In the genomic region with DNA sequence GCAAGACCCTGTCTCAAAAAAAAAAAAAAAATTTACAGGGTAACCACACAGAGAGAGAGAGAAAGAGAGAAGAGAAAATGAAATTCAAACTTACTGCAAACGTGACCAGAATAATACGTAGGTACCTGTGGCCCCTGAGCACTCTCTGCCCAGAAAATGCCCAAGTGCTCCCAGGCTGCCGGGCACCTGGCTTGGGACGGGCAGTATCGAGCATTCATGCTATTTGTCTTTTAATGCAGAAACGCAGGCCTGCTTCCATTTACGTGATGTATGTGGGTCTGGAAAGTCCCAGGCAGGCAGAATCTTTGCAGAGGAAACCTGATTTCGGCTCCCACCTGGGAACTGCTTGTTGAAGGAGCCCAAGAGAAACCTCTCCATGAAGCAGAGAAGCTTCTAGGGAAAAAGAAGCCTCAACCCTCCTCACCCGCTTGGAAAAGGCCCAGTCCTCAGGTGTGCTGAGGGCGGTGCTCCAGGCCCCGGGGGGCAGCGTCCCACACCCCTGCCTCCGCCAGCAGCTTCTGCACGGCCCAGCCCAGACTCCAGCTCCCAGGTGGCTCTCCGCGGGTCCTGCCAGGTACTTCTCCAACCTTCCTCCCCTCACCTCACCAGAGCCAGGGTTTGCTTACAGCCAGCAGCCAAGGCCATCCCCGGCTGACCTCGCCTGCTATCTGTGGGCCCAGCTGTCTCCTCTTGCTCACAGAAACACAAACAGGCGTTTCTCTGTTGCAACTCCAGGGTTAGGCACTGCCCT, we compare ENCODE assay signal across 11 cellular contexts. TPM values are rescaled to one million over a fixed set of nuclear protein-coding genes. Genes with fewer than 3 reads are reported as not detected.
DNase-seq lines count a peak whose midpoint lies in the region; ATAC-seq, FAIRE-seq and TF ChIP-seq lines count a peak whose summit lies in the region.
"Had no signal": no experiment of that assay in that cellular context is flagged by ENCODE, and none has a peak within 500 bp of the region (broad histone marks: within the 10 kb centered on the region; RNA-seq: fewer than 3 reads in every experiment).

No MANE protein-coding gene starts in this region.

- DNase-seq in Karpas-422 (peak; percentile 33), adrenal gland (peak in 6 of 7 donors; percentile 76 to 89 (median 86)), HepG2 (ENCODE audit: low spot score) (peak; percentile 81), spleen (peak; percentile 85), Ammon's horn (ENCODE audit: low spot score) (no peak), GM12891 (ENCODE audit: insufficient read length, low spot score) (no peak)
- no peak for DNase-seq in stimulated activated CD8-positive, alpha-beta memory T cell treated with anti-CD3 and anti-CD28 coated beads, Interleukin-4, amount 100 ng/mL, for 48 hours
- DNase-seq: activated B cell treated with CpG ODN at 0.5 μM for 24 hours; activated CD8-positive, alpha-beta memory T cell treated with anti-CD3 and anti-CD28 coated beads, Interleukin-2, amount 50 U/mL, for 48 hours; activated naive CD8-positive, alpha-beta T cell treated with anti-CD3 and anti-CD28 coated beads for 36 hours; CD4-positive, alpha-beta T cell had no signal

- H3K4me3 ChIP-seq in Karpas-422 (ENCODE audit: low read length) (no peak overlapping the region), adrenal gland (no peak overlapping the region), HepG2 (replicated peaks in 1 of 3; ENCODE audit: insufficient read depth in 1 of 3, low read depth in 2 of 3, low read length in 3 of 3) (peak overlapping the region in 1 of 3 experiments; percentile 22; a peak in 1 of 6 replicates), spleen (peak overlapping the region in 5 of 8 donors; percentile 7 to 64 (median 26))

- H3K79me2 ChIP-seq in Karpas-422 (ENCODE audit: low read length), result no peaks in the 10 kb centered on the region
- H3K79me2 ChIP-seq in HepG2 (ENCODE audit: insufficient read depth, low read length), result peaks cover 37% of the 10 kb centered on the region

- TF ChIP-seq RAD21 in HepG2 (CRISPR knock-in tag; IDR thresholded peaks at IDR 0.05), result no peak; the same call in none of the 2 replicates

- H3K9ac ChIP-seq in Karpas-422 (ENCODE audit: low read length) (no peak overlapping the region), HepG2 (ENCODE audit: insufficient read depth, low read depth, low read length) (peak overlapping the region; percentile 29; the same call in 1 of the 2 replicates)

- FAIRE-seq in HepG2 (lab: Jason Lieb, UNC) (peak; percentile 85), GM12891 (lab: Jason Lieb, UNC) (no peak)

- TF ChIP-seq EP300 in HepG2 (IDR thresholded peaks at IDR 0.05; ENCODE audit: low read depth in 2 of 2, low read length in 2 of 2) (peak; percentile 51 to 65; a peak in 2 of 4 replicates), HepG2 (CRISPR knock-in tag; IDR thresholded peaks at IDR 0.05; ENCODE audit: borderline replicate concordance) (peak; percentile 50; the same call in 1 of the 2 replicates)

- TF ChIP-seq CTCF in adrenal gland (IDR thresholded peaks at IDR 0.05), result no peak
- peak; percentile 9; the same call in 1 of the 2 replicates for TF ChIP-seq CTCF in HepG2 (CRISPR knock-in tag; IDR thresholded peaks at IDR 0.05)
- no peak for TF ChIP-seq CTCF in spleen (IDR thresholded peaks at IDR 0.05 in 8 of 11, conservative IDR thresholded peaks at IDR 0.05 in 3 of 11)

- TF ChIP-seq POLR2A in adrenal gland (IDR thresholded peaks at IDR 0.05) (peak in 1 of 2 donors; percentile 17), HepG2 (IDR thresholded peaks at IDR 0.05; ENCODE audit: insufficient read depth in 1 of 2, low read depth in 2 of 2, low read length in 2 of 2) (no peak), spleen (IDR thresholded peaks at IDR 0.05) (no peak), GM12891 (IDR thresholded peaks at IDR 0.05; ENCODE audit: low read depth, low read length) (no peak)

- H3K9me3 ChIP-seq in Karpas-422 (ENCODE audit: low read length) (no peaks in the 10 kb centered on the region), adrenal gland (replicated peaks in 1 of 3) (no peaks in the 10 kb centered on the region), HepG2 (ENCODE audit: low read length) (no peaks in the 10 kb centered on the region), spleen (no peaks in the 10 kb centered on the region)

- 54 to 75% (median 62%) methylated on average over 9 to 19 of the region's 19 CpGs for WGBS in adrenal gland, 4 donors
- WGBS in HepG2 (ENCODE audit: low lambda C conversion rate), result 75% methylated on average over 10 of the region's 19 CpGs
- 67 to 82% (median 74%) methylated on average over 10 to 19 of the region's 19 CpGs for WGBS in spleen, 5 donors

- POLR2A ChIA-PET in HepG2 (lab: Yijun Ruan, JAX), result interaction anchor here (1.0 to 2.9 kb wide), 2 partner anchors 11 to 13 kb away, joined by 3 to 59 read pairs; partner anchors contain the start of gene RPH3AL

- H3K27ac ChIP-seq in Karpas-422 (ENCODE audit: low read length) (no peak overlapping the region), adrenal gland (peak overlapping the region in 4 of 5 donors; percentile 19 to 85 (median 58)), HepG2 (ENCODE audit: extremely low read length, insufficient read depth, low read length) (peak overlapping the region; percentile 52), spleen (peak overlapping the region; percentile 1 to 90 (median 83))

- peak; percentile 98 for ATAC-seq in HepG2

- H3K4me1 ChIP-seq in Karpas-422 (ENCODE audit: low read length) (peaks cover 11% of the 10 kb centered on the region), adrenal gland (replicated peaks in 1 of 2) (peaks cover 48 to 57% of the 10 kb centered on the region in 2 donors), HepG2 (ENCODE audit: insufficient read depth, low read length) (peaks cover 27% of the 10 kb centered on the region), spleen (peaks cover 1 to 67% (median 25%) of the 10 kb centered on the region in 6 donors)

- H2AFZ ChIP-seq in Karpas-422 (ENCODE audit: low read length) (no peak overlapping the region), HepG2 (ENCODE audit: low read length) (no peak overlapping the region)

- intact Hi-C loops in adrenal gland (cut with DNase I) (no loop called here), HepG2 (cut with micrococcal nuclease; ENCODE audit: unreplicated experiment) (loop anchor here (1.0 kb wide), 2 partner anchors 10 to 14 kb away; partner anchors contain the start of gene RPH3AL), spleen (cut with DNase I; ENCODE audit: low total_unique reads) (no loop called here)

- BruUV-seq in HepG2 (replicated peaks; lab: Mats Ljungman, UMichigan), result no TSS peak

- no peaks in the 10 kb centered on the region for H3K9me2 ChIP-seq in Karpas-422 (replicated peaks; ENCODE audit: insufficient read depth, low read length)

- H3K4me2 ChIP-seq in Karpas-422 (ENCODE audit: low read depth, low read length, poor library complexity, severe bottlenecking) (no peak overlapping the region), HepG2 (ENCODE audit: low read depth, low read length) (peak overlapping the region; percentile 46; the same call in 1 of the 2 replicates)

- H4K20me1 ChIP-seq in Karpas-422 (ENCODE audit: insufficient read depth, low read depth, low read length) (no peaks in the 10 kb centered on the region), HepG2 (ENCODE audit: insufficient read depth, low read length) (peaks cover 10% of the 10 kb centered on the region)

- H3K27me3 ChIP-seq in Karpas-422 (ENCODE audit: low read length) (no peaks in the 10 kb centered on the region), adrenal gland (no peaks in the 10 kb centered on the region), HepG2 (ENCODE audit: control insufficient read depth in 1 of 2, insufficient read depth in 2 of 2, low read length in 2 of 2) (no peaks in the 10 kb centered on the region), spleen (replicated peaks in 1 of 7) (peaks cover 0 to 36% (median 0%) of the 10 kb centered on the region in 7 donors)

- in situ Hi-C loops in HepG2 (cut with HindIII; ENCODE audit: extremely low pct_ligation_motif_present, low pct_unique_long_range_greater_than_20kb), result no loop called here

- CTCF ChIA-PET in HepG2 (lab: Yijun Ruan, JAX; ENCODE audit: low intra/inter-chr PET ratio, low total read pairs), result interaction anchor here (1.1 kb wide), 1 partner anchor 14 kb away, joined by 4 read pairs; the partner anchor contains the start of gene RPH3AL

- H3K36me3 ChIP-seq in Karpas-422 (ENCODE audit: insufficient read depth, low read length) (no peaks in the 10 kb centered on the region), adrenal gland (replicated peaks in 1 of 2) (no peaks in the 10 kb centered on the region), HepG2 (replicated peaks in 1 of 2; ENCODE audit: control insufficient read depth in 1 of 2, insufficient read depth in 2 of 2, low read length in 2 of 2) (peaks cover under 1 to 6% of the 10 kb centered on the region in 2 experiments; a peak in 2 of 5 replicates), spleen (no peaks in the 10 kb centered on the region)

RNA-seq across cellular contexts. Expression of gene RPH3AL, which starts 14.0 kb away (rescaled TPM):
- total RNA-seq in Karpas-422 (2014; rRNA removed; shearing (Covaris generic); ENCODE audit: low replicate concordance), result 0.29 TPM in 1 of 2 replicates, not detected in the other
- total RNA-seq in adrenal gland, result 10 to 100 TPM; 23.5 to 79.2 (median 40.7) TPM
- 10 to 100 TPM in 1 of 3 donors, 1 to 10 TPM in 2; 7.7 to 19.9 (median 9.3) TPM for polyA plus RNA-seq in adrenal gland
- total RNA-seq in HepG2 (2016; rRNA removed; fragmentation: Illumina TruSeq; extraction: Trizol), result 6.7 and 7.8 TPM in 2 replicates
- total RNA-seq in HepG2 (2016; cell fraction: cytosol; rRNA removed; fragmentation: Illumina TruSeq; extraction: Trizol; ENCODE audit: low read depth), result 10.8 and 13.9 TPM in 2 replicates
- 8.0 and 8.6 TPM in 2 replicates for total RNA-seq in HepG2 (2016; cell fraction: insoluble cytoplasmic fraction; rRNA removed; fragmentation: Illumina TruSeq; extraction: Trizol)
- 12.1 and 13.4 TPM in 2 replicates for total RNA-seq in HepG2 (2016; cell fraction: membrane; rRNA removed; fragmentation: Illumina TruSeq; extraction: Trizol)
- 6.4 and 8.4 TPM in 2 replicates for total RNA-seq in HepG2 (2016; cell fraction: nucleus; rRNA removed; fragmentation: Illumina TruSeq; extraction: Trizol)
- 16.4 and 20.7 TPM in 2 replicates for polyA plus RNA-seq in HepG2 (2011; rRNA removed)
- polyA plus RNA-seq in HepG2 (2011; cell fraction: cytosol; rRNA removed), result 14.3 and 17.0 TPM in 2 replicates
- 21.3 and 26.7 TPM in 2 replicates for polyA plus RNA-seq in HepG2 (2011; cell fraction: nucleus; rRNA removed)
- 11.7 and 14.0 TPM in 2 replicates for polyA plus RNA-seq in HepG2 (2012)
- polyA plus RNA-seq in HepG2 (2016; cell fraction: cytosol; fragmentation: Illumina TruSeq; extraction: Trizol; ENCODE audit: low read depth), result 4.1 and 4.3 TPM in 2 replicates
- polyA plus RNA-seq in HepG2 (2016; cell fraction: insoluble cytoplasmic fraction; fragmentation: Illumina TruSeq; extraction: Trizol; ENCODE audit: low read depth), result 6.7 and 7.3 TPM in 2 replicates
- polyA plus RNA-seq in HepG2 (2016; cell fraction: membrane; fragmentation: Illumina TruSeq; extraction: Trizol; ENCODE audit: low read depth), result 9.3 and 12.3 TPM in 2 replicates
- polyA plus RNA-seq in HepG2 (2016; cell fraction: nucleus; fragmentation: Illumina TruSeq; extraction: Trizol; ENCODE audit: insufficient read depth, low read depth), result 8.0 and 9.6 TPM in 2 replicates
- 4.7 and 30.0 TPM in 2 replicates for polyA minus RNA-seq in HepG2 (2011; rRNA and poly(A)+ RNA removed; ENCODE audit: low replicate concordance)
- polyA minus RNA-seq in HepG2 (2011; cell fraction: cytosol; rRNA and poly(A)+ RNA removed), result 12.5 TPM in 2 replicates
- polyA minus RNA-seq in HepG2 (2011; cell fraction: nucleus; rRNA and poly(A)+ RNA removed), result 29.4 and 31.1 TPM in 2 replicates
- total RNA-seq in spleen, result 100 to 1,000 TPM in 1 of 7 donors, 10 to 100 TPM in 6; 44.2 to 182 (median 58.6) TPM
- polyA plus RNA-seq in spleen, result 10 to 100 TPM in 1 of 3 donors, 1 to 10 TPM in 2; 4.8 to 27.1 (median 7.4) TPM
- 0.30 TPM for polyA plus RNA-seq in GM12891 (2012; ENCODE audit: low read depth, missing spikeins)

Comparison
In these comparisons a context has a peak if more than half of its experiments do, and no peak if none do; other contexts are left out.
1. DNase-seq: peak in Karpas-422 (single experiment), adrenal gland (6 of 7), HepG2 (single experiment) and spleen (single experiment); none in stimulated activated CD8-positive, alpha-beta memory T cell treated with anti-CD3 and anti-CD28 coated beads, Interleukin-4, amount 100 ng/mL, for 48 hours (single experiment), Ammon's horn (single experiment) and GM12891 (single experiment).
2. H3K4me3 ChIP-seq: peak in spleen (5 of 8); none in Karpas-422 (single experiment) and adrenal gland (0 of 4).